Comparison of ENCODE assay signal across 25 cellular contexts in the genomic region with DNA sequence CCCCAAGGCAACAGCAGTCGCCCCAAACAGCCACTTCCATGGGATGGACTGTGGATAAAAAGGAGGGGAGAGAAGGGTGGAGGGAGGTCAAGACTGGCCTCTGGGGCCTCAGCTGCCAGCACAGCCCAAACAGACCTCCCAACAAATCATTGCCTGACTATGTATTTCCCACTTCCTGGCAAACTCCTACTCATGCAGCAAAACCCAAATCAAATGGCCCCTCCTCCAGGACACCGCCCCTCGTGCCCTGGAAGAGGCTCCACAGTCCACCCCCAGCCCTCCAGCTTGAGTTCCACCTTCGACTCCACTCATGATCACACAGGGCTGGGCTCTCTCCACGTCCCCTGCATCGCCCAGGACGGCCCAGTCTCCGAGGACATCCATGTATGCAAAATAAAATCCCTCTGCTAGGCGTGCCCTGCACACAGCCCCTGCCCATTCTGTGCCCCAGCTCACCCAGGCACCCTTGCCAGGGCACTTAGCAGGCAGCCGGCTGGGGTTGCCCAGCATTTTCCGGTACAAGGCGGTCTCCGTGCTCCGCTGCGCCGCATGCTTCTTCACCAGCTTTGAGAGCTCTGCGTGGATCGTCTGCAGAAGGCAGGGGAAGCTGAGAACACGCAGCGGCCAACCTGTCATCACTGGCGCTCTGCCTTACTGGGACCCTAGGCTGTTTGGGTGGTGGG.
"Had no signal": no experiment of that assay in that cellular context is flagged by ENCODE, and none has a peak within 500 bp of the region (broad histone marks: within the 10 kb centered on the region; RNA-seq: fewer than 3 reads in every experiment).

No MANE protein-coding gene starts in this region.

- ATAC-seq: activated naive CD8-positive, alpha-beta T cell treated with anti-CD3 and anti-CD28 coated beads, Interleukin-2, amount 50 U/mL, for 24 hours; WTC11 had no signal

- DNase-seq: activated CD4-positive, alpha-beta memory T cell treated with anti-CD3 and anti-CD28 coated beads for 36 hours; activated CD4-positive, alpha-beta T cell treated with anti-CD3 and anti-CD28 coated beads for 48 hours; activated CD4-positive, CD25-positive, alpha-beta regulatory T cell treated with anti-CD3 and anti-CD28 coated beads, Interleukin-2, amount 50 U/mL, for 72 hours; activated CD8-positive, alpha-beta memory T cell treated with anti-CD3 and anti-CD28 coated beads for 24 hours; activated naive CD8-positive, alpha-beta T cell treated with anti-CD3 and anti-CD28 coated beads, Interleukin-2, amount 50 U/mL, for 24 hours; activated T-cell treated with anti-CD3 and anti-CD28 coated beads, Interleukin-2, amount 50 U/mL, for 72 hours; amniotic stem cell; MG63; MV-4-11; NCI-H1092 treated with DMSO at 0.1 percent for 48 hours; NCI-H1417 treated with DMSO at 0.1 percent for 48 hours; NCI-H1694; NCI-H2029; NCI-H510A treated with DMSO at 0.1 percent for 48 hours; NCI-H69; NK-92 treated with Interleukin-12 subunit alpha and Interleukin-12 subunit beta, amount 100 ng/mL, for 24 hours; SIG-M5; T-helper 1 cell had no signal

- FAIRE-seq: RCC 7860 had no signal

- H3K4me3 ChIP-seq: ascending aorta, MG63 had no signal

- H3K4me1 ChIP-seq: ascending aorta had no signal

- H3K9me3 Mint-ChIP-seq: activated CD4-positive, alpha-beta memory T cell treated with anti-CD3 and anti-CD28 coated beads for 36 hours; activated naive CD4-positive, alpha-beta T cell treated with anti-CD3 and anti-CD28 coated beads, Interleukin-2, amount 50 U/mL, for 24 hours; activated naive CD8-positive, alpha-beta T cell treated with anti-CD3 and anti-CD28 coated beads, Interleukin-2, amount 50 U/mL, for 24 hours; activated T-cell treated with anti-CD3 and anti-CD28 coated beads, Interleukin-2, amount 50 U/mL, for 72 hours; activated T-helper 2 cell treated with anti-CD3 and anti-CD28 coated beads, Interferon-gamma antibody, Interleukin-2, Interleukin-4, amounts not matched to agents 10 μg/mL and 5 μg/mL and 100 μg/mL, durations not matched to agents 14 hours and 24 hours and 36 hours; brain; central memory CD8-positive, alpha-beta T cell; WTC11 had no signal

- H3K27me3 ChIP-seq: ascending aorta, MG63 had no signal

- H3K4me1 Mint-ChIP-seq: activated naive CD4-positive, alpha-beta T cell treated with anti-CD3 and anti-CD28 coated beads, Interleukin-2, amount 50 U/mL, for 24 hours; activated naive CD8-positive, alpha-beta T cell treated with anti-CD3 and anti-CD28 coated beads, Interleukin-2, amount 50 U/mL, for 24 hours; brain; central memory CD8-positive, alpha-beta T cell; WTC11 had no signal

- H3K9me3 ChIP-seq: ascending aorta, MG63 had no signal

- H3K4me3 Mint-ChIP-seq: activated CD4-positive, alpha-beta memory T cell treated with anti-CD3 and anti-CD28 coated beads for 36 hours; activated naive CD4-positive, alpha-beta T cell treated with anti-CD3 and anti-CD28 coated beads, Interleukin-2, amount 50 U/mL, for 24 hours; activated naive CD8-positive, alpha-beta T cell treated with anti-CD3 and anti-CD28 coated beads, Interleukin-2, amount 50 U/mL, for 24 hours; activated T-cell treated with anti-CD3 and anti-CD28 coated beads, Interleukin-2, amount 50 U/mL, for 72 hours; brain; central memory CD8-positive, alpha-beta T cell; WTC11 had no signal

- H3K27ac ChIP-seq: ascending aorta had no signal

- H3K27ac Mint-ChIP-seq: activated CD4-positive, alpha-beta memory T cell treated with anti-CD3 and anti-CD28 coated beads for 36 hours; activated naive CD4-positive, alpha-beta T cell treated with anti-CD3 and anti-CD28 coated beads, Interleukin-2, amount 50 U/mL, for 24 hours; activated naive CD8-positive, alpha-beta T cell treated with anti-CD3 and anti-CD28 coated beads, Interleukin-2, amount 50 U/mL, for 24 hours; activated T-cell treated with anti-CD3 and anti-CD28 coated beads, Interleukin-2, amount 50 U/mL, for 72 hours; activated T-helper 2 cell treated with anti-CD3 and anti-CD28 coated beads, Interferon-gamma antibody, Interleukin-2, Interleukin-4, amounts not matched to agents 10 μg/mL and 5 μg/mL and 100 μg/mL, durations not matched to agents 14 hours and 24 hours and 36 hours; WTC11 had no signal

- H3K27me3 Mint-ChIP-seq: activated CD4-positive, alpha-beta memory T cell treated with anti-CD3 and anti-CD28 coated beads for 36 hours; activated naive CD4-positive, alpha-beta T cell treated with anti-CD3 and anti-CD28 coated beads, Interleukin-2, amount 50 U/mL, for 24 hours; activated naive CD8-positive, alpha-beta T cell treated with anti-CD3 and anti-CD28 coated beads, Interleukin-2, amount 50 U/mL, for 24 hours; brain; central memory CD8-positive, alpha-beta T cell had no signal
